Comparison of ENCODE assay signal across 7 cellular contexts in genomic region chrX:78105944-78106650, GRCh38. TPM values are rescaled to one million over a fixed set of nuclear protein-coding genes. Genes with fewer than 3 reads are reported as not detected.
DNase-seq lines count a peak whose midpoint lies in the region; ATAC-seq and TF ChIP-seq lines count a peak whose summit lies in the region.

No MANE protein-coding gene starts in this region.

- peaks cover 31% of the 10 kb centered on the region for H3K36me3 Mint-ChIP-seq in stimulated activated memory B cell treated with anti-CD40 and anti-IgM and Interleukin-4, amounts not matched to agents 10 μg/mL and 1 μg/mL and 100 μg/mL, for 72 hours

- H3K4me3 ChIP-seq in HL-60 (replicated peaks; ENCODE audit: insufficient read depth, low read length) (peak overlapping the region; percentile 58), esophagus squamous epithelium (peak overlapping the region; percentile 58 to 79 (median 76))

- peaks cover 0 to 10% (median 0%) of the 10 kb centered on the region in 3 donors for H3K36me3 ChIP-seq in esophagus squamous epithelium

- intact Hi-C loops in esophagus squamous epithelium (cut with DNase I) = no loop called here

- no peak for ATAC-seq in stimulated activated memory B cell treated with anti-CD40 and anti-IgM and Interleukin-4, amounts not matched to agents 10 μg/mL and 1 μg/mL and 100 μg/mL, for 72 hours
- ATAC-seq in GM21528 (IDR thresholded peaks at IDR 0.05; ENCODE audit: low FRiP score, unreplicated experiment) = no peak

- H3K27me3 ChIP-seq in HL-60 (ENCODE audit: insufficient read depth, poor library complexity, severe bottlenecking) (no peaks in the 10 kb centered on the region), esophagus squamous epithelium (no peaks in the 10 kb centered on the region)

- H3K27me3 Mint-ChIP-seq in stimulated activated memory B cell treated with anti-CD40 and anti-IgM and Interleukin-4, amounts not matched to agents 10 μg/mL and 1 μg/mL and 100 μg/mL, for 72 hours = no peaks in the 10 kb centered on the region

- WGBS in esophagus squamous epithelium, 2 donors = 30 to 53% methylated on average over 5 to 9 of the region's 11 CpGs

- peak overlapping the region; percentile 98 for H3K27ac ChIP-seq in HL-60 (replicated peaks)
- H3K27ac ChIP-seq in esophagus squamous epithelium = peak overlapping the region in 3 of 4 donors; percentile 95 to 97 (median 95)

- DNase-seq in HL-60 (ENCODE audit: low read depth in 1 of 2, low spot score in 1 of 2) (peak in 1 of 2 experiments; percentile 11), UCSD-AML1 (lab: John Stamatoyannopoulos, UW; ENCODE audit: unreplicated experiment) (peak; percentile 10), esophagus squamous epithelium (lab: John Stamatoyannopoulos, UW) (no peak), pons (ENCODE audit: low spot score) (no peak), NCI-H2196 treated with DMSO at 0.1 percent for 48 hours (lab: John Stamatoyannopoulos, UW; ENCODE audit: unreplicated experiment) (no peak)

- TF ChIP-seq CTCF in HL-60 (IDR thresholded peaks at IDR 0.05; ENCODE audit: insufficient read depth, low read length) (no peak), esophagus squamous epithelium (IDR thresholded peaks at IDR 0.05) (no peak)

- H3K4me1 Mint-ChIP-seq in stimulated activated memory B cell treated with anti-CD40 and anti-IgM and Interleukin-4, amounts not matched to agents 10 μg/mL and 1 μg/mL and 100 μg/mL, for 72 hours = peaks cover 38% of the 10 kb centered on the region

- TF ChIP-seq POLR2A in esophagus squamous epithelium (IDR thresholded peaks at IDR 0.05) = no peak

- peak overlapping the region; percentile 90 for H3K4me3 Mint-ChIP-seq in stimulated activated memory B cell treated with anti-CD40 and anti-IgM and Interleukin-4, amounts not matched to agents 10 μg/mL and 1 μg/mL and 100 μg/mL, for 72 hours

- peak overlapping the region; percentile 81 for H3K27ac Mint-ChIP-seq in stimulated activated memory B cell treated with anti-CD40 and anti-IgM and Interleukin-4, amounts not matched to agents 10 μg/mL and 1 μg/mL and 100 μg/mL, for 72 hours

- no peaks in the 10 kb centered on the region for H3K9me3 ChIP-seq in esophagus squamous epithelium

- peaks cover 0 to 64% (median 8%) of the 10 kb centered on the region in 3 donors for H3K4me1 ChIP-seq in esophagus squamous epithelium

- H3K9me3 Mint-ChIP-seq in stimulated activated memory B cell treated with anti-CD40 and anti-IgM and Interleukin-4, amounts not matched to agents 10 μg/mL and 1 μg/mL and 100 μg/mL, for 72 hours = no peaks in the 10 kb centered on the region

RNA-seq across cellular contexts. Expression of gene PGK1, which starts 2.0 kb away (rescaled TPM):
- total RNA-seq in esophagus squamous epithelium = 100 to 1,000 TPM; 179 to 377 (median 336) TPM

RNA-seq across cellular contexts. Expression of gene TAF9B, which starts 33.4 kb away (rescaled TPM):
- total RNA-seq in esophagus squamous epithelium = 10 to 100 TPM in 3 of 4 donors, 1 to 10 TPM in 1; 6.6 to 25.2 (median 16.5) TPM
